Comparison of ENCODE assay signal across 8 cellular contexts in the genomic region with DNA sequence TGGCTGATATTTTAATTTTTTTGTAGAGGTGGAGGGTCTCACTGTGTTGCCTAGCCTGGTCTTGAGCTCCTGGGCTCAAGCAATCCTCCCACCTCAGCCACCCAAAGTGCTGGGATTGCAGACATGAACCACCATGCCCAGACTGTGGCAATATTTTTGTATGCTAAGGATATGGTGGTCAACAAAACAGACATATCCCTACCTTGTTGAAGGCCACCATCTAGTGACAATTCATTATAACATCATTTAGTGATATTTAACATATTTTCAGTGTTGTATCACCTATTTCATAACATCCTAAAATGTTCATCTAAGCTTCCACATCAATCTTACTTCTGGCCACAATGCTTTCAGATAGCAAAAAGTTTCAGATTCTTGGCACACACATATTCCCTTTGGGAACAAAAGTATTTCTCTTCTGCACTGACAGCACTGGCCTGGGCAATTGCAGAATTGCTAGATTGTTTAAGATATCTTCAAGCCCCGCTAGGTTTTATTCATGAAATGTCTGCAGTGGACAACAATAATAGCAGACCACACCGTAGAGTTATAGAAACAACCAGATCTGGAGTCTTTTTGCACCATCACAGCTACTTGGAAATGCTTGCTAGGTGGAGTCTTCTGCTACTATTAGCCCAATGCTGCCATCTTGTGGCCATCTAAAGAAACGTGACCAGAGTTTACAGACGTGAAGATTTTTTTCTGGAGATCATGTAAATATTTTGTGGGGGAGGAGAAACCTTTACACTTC. TPM values are rescaled to one million over a fixed set of nuclear protein-coding genes. Genes with fewer than 3 reads are reported as not detected.
A peak's percentile ranks its signal among the peaks of the same experiment; 100 is the strongest.
DNase-seq lines count a peak whose midpoint lies in the region; ATAC-seq and TF ChIP-seq lines count a peak whose summit lies in the region.

No MANE protein-coding gene starts in this region.

- H3K9me2 ChIP-seq in MM.1S (replicated peaks; ENCODE audit: insufficient read depth, low read length): no peaks in the 10 kb centered on the region

- no peaks in the 10 kb centered on the region for H3K9me3 ChIP-seq in MM.1S (replicated peaks; ENCODE audit: insufficient read depth, low read length)

- H3K4me1 Mint-ChIP-seq in activated naive CD8-positive, alpha-beta T cell treated with anti-CD3 and anti-CD28 coated beads, Interleukin-2, amount 10 ng/mL, durations not matched to agents 7 days and 5 days: peaks cover 40% of the 10 kb centered on the region

- H2AFZ ChIP-seq in MM.1S (ENCODE audit: low read length): no peak overlapping the region

- H4K20me1 ChIP-seq in MM.1S (ENCODE audit: insufficient read depth, low read length): no peaks in the 10 kb centered on the region

- H3K27ac ChIP-seq in MM.1S (ENCODE audit: low read length): no peak overlapping the region

- H3K4me1 ChIP-seq in MM.1S (ENCODE audit: low read length): peaks cover 20% of the 10 kb centered on the region

- peak; percentile 65 for ATAC-seq in activated naive CD8-positive, alpha-beta T cell treated with anti-CD3 and anti-CD28 coated beads, Interleukin-2, amount 10 ng/mL, durations not matched to agents 7 days and 5 days (ENCODE audit: low read depth)

- no peaks in the 10 kb centered on the region for H3K27me3 ChIP-seq in MM.1S (replicated peaks; ENCODE audit: insufficient read depth, low read length)

- H3K9ac ChIP-seq in MM.1S (ENCODE audit: low read length): no peak overlapping the region

- peaks cover 2% of the 10 kb centered on the region for H3K36me3 Mint-ChIP-seq in activated naive CD8-positive, alpha-beta T cell treated with anti-CD3 and anti-CD28 coated beads, Interleukin-2, amount 10 ng/mL, durations not matched to agents 7 days and 5 days

- H3K27ac Mint-ChIP-seq in activated naive CD8-positive, alpha-beta T cell treated with anti-CD3 and anti-CD28 coated beads, Interleukin-2, amount 10 ng/mL, durations not matched to agents 7 days and 5 days: peak overlapping the region; percentile 7

- TF ChIP-seq CTCF in MM.1S (IDR thresholded peaks at IDR 0.05; ENCODE audit: low read length): peak; percentile 77

- no peaks in the 10 kb centered on the region for H3K79me2 ChIP-seq in MM.1S (ENCODE audit: low read length)

- H3K4me2 ChIP-seq in MM.1S (ENCODE audit: low read depth, low read length): no peak overlapping the region

- no peaks in the 10 kb centered on the region for H3K27me3 Mint-ChIP-seq in activated naive CD8-positive, alpha-beta T cell treated with anti-CD3 and anti-CD28 coated beads, Interleukin-2, amount 10 ng/mL, durations not matched to agents 7 days and 5 days

- H3F3A ChIP-seq in MM.1S (ENCODE audit: insufficient read depth, low read length): peaks cover 14% of the 10 kb centered on the region

- DNase-seq in ELF-1 (ENCODE audit: low read depth, low spot score): peak; percentile 39
- DNase-seq in H4 (ENCODE audit: low spot score): peak; percentile 81
- DNase-seq in MM.1S: peak; percentile 79
- DNase-seq in SK-N-DZ (ENCODE audit: low spot score): peak; percentile 74
- no peak for DNase-seq in activated naive CD8-positive, alpha-beta T cell treated with anti-CD3 and anti-CD28 coated beads, Interleukin-2, amount 10 ng/mL, durations not matched to agents 7 days and 5 days
- peak in 38 of 42 donors; percentile 26 to 94 (median 78) for DNase-seq in head of caudate nucleus
- peak; percentile 51 for DNase-seq in pulmonary artery endothelial cell (ENCODE audit: low read depth, low spot score)
- DNase-seq in NCI-H128 (lab: John Stamatoyannopoulos, UW; ENCODE audit: unreplicated experiment): no peak

- no peak overlapping the region for H3K4me3 ChIP-seq in MM.1S (ENCODE audit: low read length)

- H3K4me3 Mint-ChIP-seq in activated naive CD8-positive, alpha-beta T cell treated with anti-CD3 and anti-CD28 coated beads, Interleukin-2, amount 10 ng/mL, durations not matched to agents 7 days and 5 days: no peak overlapping the region

- H3K36me3 ChIP-seq in MM.1S (replicated peaks; ENCODE audit: insufficient read depth, low read length): no peaks in the 10 kb centered on the region

- intact Hi-C loops in head of caudate nucleus (cut with DNase I): loop anchor here (2.0 to 10.0 kb wide), 2 partner anchors 85 to 111 kb away; a partner anchor contains a TSS

- POLR2A ChIA-PET in activated naive CD8-positive, alpha-beta T cell treated with anti-CD3 and anti-CD28 coated beads, Interleukin-2, amount 10 ng/mL, durations not matched to agents 7 days and 5 days (lab: Charles Lee): interaction anchor here (0.7 to 2.1 kb wide), 4 partner anchors 9 to 169 kb away, joined by 3 to 17 read pairs (median 4); no protein-coding TSS in a partner anchor

- no peaks in the 10 kb centered on the region for H3K9me3 Mint-ChIP-seq in activated naive CD8-positive, alpha-beta T cell treated with anti-CD3 and anti-CD28 coated beads, Interleukin-2, amount 10 ng/mL, durations not matched to agents 7 days and 5 days

RNA-seq across cellular contexts. Expression of a gene that starts 58.4 kb away (rescaled TPM):
- total RNA-seq in H4 (2014; rRNA removed; shearing (Covaris generic)): 18.2 and 20.0 TPM in 2 replicates
- 57.7 and 68.6 TPM in 2 replicates for polyA plus RNA-seq in SK-N-DZ (2014; cell fraction: cytosol; rRNA removed)
- polyA plus RNA-seq in SK-N-DZ (2014; cell fraction: nucleus; rRNA removed): 45.8 and 47.0 TPM in 2 replicates
- 1 to 10 TPM; 3.6 to 4.1 TPM for total RNA-seq in activated naive CD8-positive, alpha-beta T cell treated with anti-CD3 and anti-CD28 coated beads, Interleukin-2, amount 10 ng/mL, durations not matched to agents 7 days and 5 days
- total RNA-seq in pulmonary artery endothelial cell: 0.13 and 0.39 TPM in 2 replicates

Comparison
In these comparisons a context has a peak if more than half of its experiments do, and no peak if none do; other contexts are left out.
1. DNase-seq: peak in ELF-1 (single experiment), H4 (single experiment), MM.1S (single experiment), SK-N-DZ (single experiment), head of caudate nucleus (38 of 42) and pulmonary artery endothelial cell (single experiment); none in activated naive CD8-positive, alpha-beta T cell treated with anti-CD3 and anti-CD28 coated beads, Interleukin-2, amount 10 ng/mL, durations not matched to agents 7 days and 5 days (single experiment) and NCI-H128 (single experiment).